ENCODE assay signal across 6 cellular contexts in genomic region chr6:169702640-169703246, GRCh38. TPM values are rescaled to one million over a fixed set of nuclear protein-coding genes. Genes with fewer than 3 reads are reported as not detected.
DNase-seq lines count a peak whose midpoint lies in the region; ATAC-seq and TF ChIP-seq lines count a peak whose summit lies in the region.

No MANE protein-coding gene starts in this region.

- TF ChIP-seq POLR2A in testis (IDR thresholded peaks at IDR 0.05): no peak

- ATAC-seq in GM19043 (IDR thresholded peaks at IDR 0.05; ENCODE audit: low read depth, unreplicated experiment) (peak; percentile 12), HG03342 (IDR thresholded peaks at IDR 0.05; ENCODE audit: unreplicated experiment) (peak; percentile 13)
- ATAC-seq in activated CD8-positive, alpha-beta T cell treated with anti-CD3 and anti-CD28 coated beads for 36 hours: peak; percentile 10

- POLR2A ChIA-PET in activated CD8-positive, alpha-beta T cell treated with anti-CD3 and anti-CD28 coated beads for 36 hours (lab: Charles Lee): interaction anchor here (0.9 to 6.3 kb wide), 10 partner anchors 7 to 851 kb away, joined by 3 to 95 read pairs (median 6); partner anchors contain the start of genes DYNLT2, ERMARD and PHF10

- H3K4me1 ChIP-seq in testis: peaks cover 8% of the 10 kb centered on the region

- H3K27ac Mint-ChIP-seq in activated CD8-positive, alpha-beta T cell treated with anti-CD3 and anti-CD28 coated beads for 36 hours: peak overlapping the region; percentile 93

- H3K27me3 ChIP-seq in testis: no peaks in the 10 kb centered on the region

- H3K27me3 Mint-ChIP-seq in activated CD8-positive, alpha-beta T cell treated with anti-CD3 and anti-CD28 coated beads for 36 hours: no peaks in the 10 kb centered on the region

- 3 to 14% methylated on average over 7 to 40 of the region's 41 CpGs for WGBS in testis, 2 donors

- H3K36me3 Mint-ChIP-seq in activated CD8-positive, alpha-beta T cell treated with anti-CD3 and anti-CD28 coated beads for 36 hours (ENCODE audit: low read depth): peaks cover 42% of the 10 kb centered on the region

- peak overlapping the region; percentile 89 to 97 for H3K4me3 ChIP-seq in testis

- H3K4me3 Mint-ChIP-seq in activated CD8-positive, alpha-beta T cell treated with anti-CD3 and anti-CD28 coated beads for 36 hours: peak overlapping the region; percentile 93

- H3K9me3 ChIP-seq in testis: no peaks in the 10 kb centered on the region

- H3K27ac ChIP-seq in testis: peak overlapping the region; percentile 92

- CTCF ChIA-PET in activated CD8-positive, alpha-beta T cell treated with anti-CD3 and anti-CD28 coated beads for 36 hours (lab: Charles Lee): interaction anchor here (4.0 to 4.1 kb wide), 2 partner anchors 17 to 20 kb away, joined by 14 to 17 read pairs; no protein-coding TSS in a partner anchor

- no peaks in the 10 kb centered on the region for H3K9me3 Mint-ChIP-seq in activated CD8-positive, alpha-beta T cell treated with anti-CD3 and anti-CD28 coated beads for 36 hours

- DNase-seq in activated CD8-positive, alpha-beta T cell treated with anti-CD3 and anti-CD28 coated beads for 36 hours: peak; percentile 56
- DNase-seq in iPS-NIHi7 (ENCODE audit: extremely low spot score) (peak; percentile 25), testis (peak; percentile 41), DMS114 treated with DMSO at 0.1 percent for 48 hours (lab: John Stamatoyannopoulos, UW; ENCODE audit: unreplicated experiment) (no peak)

- intact Hi-C loops in activated CD8-positive, alpha-beta T cell treated with anti-CD3 and anti-CD28 coated beads for 36 hours (cut with micrococcal nuclease): loop anchor here (2.0 kb wide), 2 partner anchors 20 to 48 kb away; partner anchors contain the start of genes DYNLT2 and ERMARD
- intact Hi-C loops in testis (cut with DNase I; ENCODE audit: low total_unique reads): no loop called here

- no peak for TF ChIP-seq CTCF in activated CD8-positive, alpha-beta T cell treated with anti-CD3 and anti-CD28 coated beads for 36 hours (IDR thresholded peaks at IDR 0.05)
- TF ChIP-seq CTCF in testis (IDR thresholded peaks at IDR 0.05): no peak

- H3K36me3 ChIP-seq in testis (ENCODE audit: low read depth, missing control alignments): no peaks in the 10 kb centered on the region

- peaks cover 48% of the 10 kb centered on the region for H3K4me1 Mint-ChIP-seq in activated CD8-positive, alpha-beta T cell treated with anti-CD3 and anti-CD28 coated beads for 36 hours (ENCODE audit: low read depth)

RNA-seq across cellular contexts. Expression of gene C6orf120, which starts 0.8 kb away (rescaled TPM):
- 10 to 100 TPM; 14.2 to 16.3 TPM for total RNA-seq in activated CD8-positive, alpha-beta T cell treated with anti-CD3 and anti-CD28 coated beads for 36 hours
- 10 to 100 TPM; 24.0 to 29.9 TPM for total RNA-seq in testis
- 16.9 TPM for polyA plus RNA-seq in testis (ENCODE audit: insufficient read depth, low read depth, low replicate concordance)

RNA-seq across cellular contexts. Expression of gene WDR27, which starts 0.9 kb away (rescaled TPM):
- total RNA-seq in activated CD8-positive, alpha-beta T cell treated with anti-CD3 and anti-CD28 coated beads for 36 hours: 10 to 100 TPM; 48.8 to 49.6 TPM
- total RNA-seq in testis: 100 to 1,000 TPM in 1 of 2 donors, 10 to 100 TPM in 1; 84.0 to 101 TPM
- polyA plus RNA-seq in testis (ENCODE audit: insufficient read depth, low read depth, low replicate concordance): 32.8 TPM

RNA-seq across cellular contexts. Expression of gene PHF10, which starts 21.6 kb away (rescaled TPM):
- 10 to 100 TPM; 79.1 to 79.7 TPM for total RNA-seq in activated CD8-positive, alpha-beta T cell treated with anti-CD3 and anti-CD28 coated beads for 36 hours
- total RNA-seq in testis: 10 to 100 TPM; 46.1 to 64.0 TPM
- polyA plus RNA-seq in testis (ENCODE audit: insufficient read depth, low read depth, low replicate concordance): 69.5 TPM

RNA-seq across cellular contexts. Expression of gene DYNLT2, which starts 48.6 kb away (rescaled TPM):
- total RNA-seq in activated CD8-positive, alpha-beta T cell treated with anti-CD3 and anti-CD28 coated beads for 36 hours: 1 to 10 TPM; 2.2 to 2.4 TPM
- total RNA-seq in testis: 10 to 100 TPM; 15.4 to 20.4 TPM
- 59.4 TPM for polyA plus RNA-seq in testis (ENCODE audit: insufficient read depth, low read depth, low replicate concordance)

RNA-seq across cellular contexts. Expression of gene ERMARD, which starts 48.7 kb away (rescaled TPM):
- 10 to 100 TPM; 24.9 to 26.6 TPM for total RNA-seq in activated CD8-positive, alpha-beta T cell treated with anti-CD3 and anti-CD28 coated beads for 36 hours
- 10 to 100 TPM; 48.3 to 56.6 TPM for total RNA-seq in testis
- polyA plus RNA-seq in testis (ENCODE audit: insufficient read depth, low read depth, low replicate concordance): 77.6 TPM
